9 cellular contexts compared by ENCODE assay signal in genomic region chr12:8860165-8860961, GRCh38. TPM values are rescaled to one million over a fixed set of nuclear protein-coding genes. Genes with fewer than 3 reads are reported as not detected.
DNase-seq lines count a peak whose midpoint lies in the region; ATAC-seq and TF ChIP-seq lines count a peak whose summit lies in the region.
"Had no signal": no experiment of that assay in that cellular context is flagged by ENCODE, and none has a peak within 500 bp of the region (broad histone marks: within the 10 kb centered on the region; RNA-seq: fewer than 3 reads in every experiment).

No MANE protein-coding gene starts in this region.

- TF ChIP-seq CTCF in fibroblast of villous mesenchyme (IDR thresholded peaks at IDR 0.05; ENCODE audit: insufficient read depth, low read depth, low read length) (peak; percentile 69), neutrophil (IDR thresholded peaks at IDR 0.05) (peak; percentile 19)

- H3K4me1 ChIP-seq in neutrophil (ENCODE audit: control insufficient read depth in 1 of 2, insufficient read depth in 1 of 2, low read depth in 1 of 2, low read length in 1 of 2), result no peaks in the 10 kb centered on the region

- no peak overlapping the region for H3K27ac ChIP-seq in neutrophil
- H3K27ac ChIP-seq: BLaER1 treated with 17β-estradiol and CSF1 and Interleukin-3, amounts not matched to agents 10 nM and 100 nM had no signal

- ATAC-seq in activated CD8-positive, alpha-beta T cell treated with anti-CD3 and anti-CD28 coated beads, Interleukin-2, amount 10 ng/mL, durations not matched to agents 7 days and 5 days, result no peak
- ATAC-seq in HG03571 (IDR thresholded peaks at IDR 0.05; ENCODE audit: unreplicated experiment), result no peak
- ATAC-seq in GM21619 (IDR thresholded peaks at IDR 0.05; ENCODE audit: unreplicated experiment), result no peak

- POLR2A ChIA-PET in activated CD8-positive, alpha-beta T cell treated with anti-CD3 and anti-CD28 coated beads, Interleukin-2, amount 10 ng/mL, durations not matched to agents 7 days and 5 days (lab: Charles Lee), result interaction anchor here (0.5 kb wide), 1 partner anchor 85 kb away, joined by 3 read pairs; no protein-coding TSS in a partner anchor

- no peak overlapping the region for H3K4me3 Mint-ChIP-seq in activated CD8-positive, alpha-beta T cell treated with anti-CD3 and anti-CD28 coated beads, Interleukin-2, amount 10 ng/mL, durations not matched to agents 7 days and 5 days

- no peaks in the 10 kb centered on the region for H3K36me3 Mint-ChIP-seq in activated CD8-positive, alpha-beta T cell treated with anti-CD3 and anti-CD28 coated beads, Interleukin-2, amount 10 ng/mL, durations not matched to agents 7 days and 5 days (ENCODE audit: low read depth)

- CTCF ChIA-PET in activated CD8-positive, alpha-beta T cell treated with anti-CD3 and anti-CD28 coated beads, Interleukin-2, amount 10 ng/mL, durations not matched to agents 7 days and 5 days (lab: Charles Lee), result interaction anchor here (0.7 to 2.5 kb wide), 27 partner anchors 9 to 338 kb away, joined by 3 to 28 read pairs (median 3); partner anchors contain the start of genes A2ML1 and M6PR

- no peaks in the 10 kb centered on the region for H3K9me3 Mint-ChIP-seq in activated CD8-positive, alpha-beta T cell treated with anti-CD3 and anti-CD28 coated beads, Interleukin-2, amount 10 ng/mL, durations not matched to agents 7 days and 5 days (ENCODE audit: insufficient read depth)

- no peaks in the 10 kb centered on the region for H3K36me3 ChIP-seq in neutrophil
- H3K36me3 ChIP-seq: BLaER1 treated with 17β-estradiol and CSF1 and Interleukin-3, amounts not matched to agents 10 nM and 100 nM had no signal

- no peaks in the 10 kb centered on the region for H3K9me3 ChIP-seq in neutrophil
- H3K9me3 ChIP-seq: BLaER1 treated with 17β-estradiol and CSF1 and Interleukin-3, amounts not matched to agents 10 nM and 100 nM had no signal

- no peaks in the 10 kb centered on the region for H3K27me3 ChIP-seq in neutrophil
- H3K27me3 ChIP-seq: BLaER1 treated with 17β-estradiol and CSF1 and Interleukin-3, amounts not matched to agents 10 nM and 100 nM had no signal

- DNase-seq in NCI-H2107 treated with DMSO at 0.1 percent for 48 hours (lab: John Stamatoyannopoulos, UW; ENCODE audit: unreplicated experiment), result peak; percentile 60
- no peak for DNase-seq in NCI-H2107 (lab: John Stamatoyannopoulos, UW)
- DNase-seq in MV-4-11 (lab: John Stamatoyannopoulos, UW), result peak; percentile 42
- DNase-seq in activated CD8-positive, alpha-beta T cell treated with anti-CD3 and anti-CD28 coated beads, Interleukin-2, amount 10 ng/mL, durations not matched to agents 7 days and 5 days, result peak; percentile 43
- peak; percentile 54 for DNase-seq in fibroblast of villous mesenchyme (ENCODE audit: low read depth)

- H3K4me3 ChIP-seq in fibroblast of villous mesenchyme (ENCODE audit: low read depth, low read length), result no peak overlapping the region
- no peak overlapping the region for H3K4me3 ChIP-seq in neutrophil (ENCODE audit: low read depth in 1 of 2, low read length in 1 of 2)
- H3K4me3 ChIP-seq: BLaER1 treated with 17β-estradiol and CSF1 and Interleukin-3, amounts not matched to agents 10 nM and 100 nM had no signal

- H3K27ac Mint-ChIP-seq in activated CD8-positive, alpha-beta T cell treated with anti-CD3 and anti-CD28 coated beads, Interleukin-2, amount 10 ng/mL, durations not matched to agents 7 days and 5 days, result no peak overlapping the region

- no peaks in the 10 kb centered on the region for H3K4me1 Mint-ChIP-seq in activated CD8-positive, alpha-beta T cell treated with anti-CD3 and anti-CD28 coated beads, Interleukin-2, amount 10 ng/mL, durations not matched to agents 7 days and 5 days (ENCODE audit: low read depth)

- no peaks in the 10 kb centered on the region for H3K27me3 Mint-ChIP-seq in activated CD8-positive, alpha-beta T cell treated with anti-CD3 and anti-CD28 coated beads, Interleukin-2, amount 10 ng/mL, durations not matched to agents 7 days and 5 days (ENCODE audit: low read depth)

RNA-seq across cellular contexts. Expression of gene A2ML1, which starts 37.9 kb away (rescaled TPM):
- total RNA-seq in activated CD8-positive, alpha-beta T cell treated with anti-CD3 and anti-CD28 coated beads, Interleukin-2, amount 10 ng/mL, durations not matched to agents 7 days and 5 days, result not detected
- total RNA-seq in fibroblast of villous mesenchyme, result not detected in 2 replicates

RNA-seq across cellular contexts. Expression of gene PHC1, which starts 53.9 kb away (rescaled TPM):
- total RNA-seq in activated CD8-positive, alpha-beta T cell treated with anti-CD3 and anti-CD28 coated beads, Interleukin-2, amount 10 ng/mL, durations not matched to agents 7 days and 5 days, result 10 to 100 TPM; 12.3 to 12.9 TPM
- total RNA-seq in fibroblast of villous mesenchyme, result 13.2 and 13.8 TPM in 2 replicates
